Comparison of ENCODE assay signal across 8 cellular contexts in the genomic region with DNA sequence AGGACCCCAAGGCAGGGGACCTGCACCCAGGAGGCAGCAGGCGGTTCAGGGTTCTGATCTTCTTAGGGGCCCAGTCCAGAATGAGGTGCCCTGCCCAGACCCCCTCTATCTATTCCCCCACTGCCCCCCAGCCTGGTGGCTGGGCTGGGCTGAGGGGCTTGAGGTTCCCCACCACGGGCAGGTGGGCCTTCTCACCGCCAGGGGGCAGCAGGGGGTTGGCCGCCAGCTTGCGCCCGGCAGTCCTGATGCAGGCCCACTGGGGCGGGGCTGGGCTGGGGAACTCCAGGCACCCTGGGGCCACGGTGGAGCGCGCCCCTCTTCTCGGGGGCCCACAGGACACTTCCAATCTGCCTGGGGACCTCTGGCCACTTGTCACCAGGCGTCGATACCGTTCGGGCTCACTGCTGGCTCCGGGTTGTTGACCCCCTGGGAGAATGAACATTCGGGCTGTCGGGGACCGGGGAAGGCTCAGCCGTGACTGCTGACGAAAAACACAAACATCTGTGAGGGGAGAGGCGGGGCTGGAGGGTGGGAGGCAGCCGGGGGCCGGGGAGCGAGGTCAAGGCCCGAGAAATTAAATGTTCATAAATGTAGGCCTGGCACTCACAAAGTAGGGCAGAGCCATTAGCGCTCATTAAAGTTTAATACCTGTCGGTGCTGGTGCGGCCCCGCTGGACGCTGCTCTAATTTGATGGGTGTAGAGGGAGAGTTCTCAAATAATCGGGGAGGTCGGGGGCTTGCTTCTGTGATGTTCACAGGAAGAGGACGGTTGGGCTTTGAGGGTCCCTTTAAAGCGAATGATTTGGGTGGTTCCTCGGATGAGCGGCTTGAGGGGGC.
A peak's percentile ranks its signal among the peaks of the same experiment; 100 is the strongest.
DNase-seq lines count a peak whose midpoint lies in the region; ATAC-seq and TF ChIP-seq lines count a peak whose summit lies in the region.

No MANE protein-coding gene starts in this region.

- no peaks in the 10 kb centered on the region for H3K9me3 ChIP-seq in psoas muscle

- no peak overlapping the region for H3K4me3 Mint-ChIP-seq in activated T-cell treated with anti-CD3 and anti-CD28 coated beads, Interleukin-2, amount 50 U/mL, for 4 hours

- peaks cover 2% of the 10 kb centered on the region for H3K27me3 Mint-ChIP-seq in activated T-cell treated with anti-CD3 and anti-CD28 coated beads, Interleukin-2, amount 50 U/mL, for 4 hours (ENCODE audit: low read depth)

- H3K27me3 ChIP-seq in foreskin keratinocyte (peaks cover 3% of the 10 kb centered on the region), psoas muscle (ENCODE audit: insufficient read depth in 3 of 3, low read length in 2 of 3) (no peaks in the 10 kb centered on the region)

- peak; percentile 83 for ATAC-seq in activated T-cell treated with anti-CD3 and anti-CD28 coated beads, Interleukin-2, amount 50 U/mL, for 4 hours
- ATAC-seq in foreskin keratinocyte (no peak), psoas muscle (peak; percentile 34 to 60 (median 42)), GM19035 (IDR thresholded peaks at IDR 0.05; ENCODE audit: unreplicated experiment) (no peak)

- H3K36me3 ChIP-seq in psoas muscle (ENCODE audit: insufficient read depth in 1 of 2, low read depth in 1 of 2), result no peaks in the 10 kb centered on the region

- intact Hi-C loops in psoas muscle (cut with DNase I), result no loop called here

- no peak overlapping the region for H3K27ac ChIP-seq in foreskin keratinocyte
- H3K27ac ChIP-seq in psoas muscle, result no peak overlapping the region

- 60 to 73% (median 66%) methylated on average over 37 of the region's 37 CpGs for WGBS in psoas muscle, 3 donors

- H3K4me1 Mint-ChIP-seq in activated T-cell treated with anti-CD3 and anti-CD28 coated beads, Interleukin-2, amount 50 U/mL, for 4 hours (ENCODE audit: low read depth), result no peaks in the 10 kb centered on the region

- peak; percentile 30 for DNase-seq in NOMO-1 treated with DMSO at 0.1 percent for 48 hours (lab: John Stamatoyannopoulos, UW; ENCODE audit: unreplicated experiment)
- DNase-seq in activated T-cell treated with anti-CD3 and anti-CD28 coated beads, Interleukin-2, amount 50 U/mL, for 4 hours, result peak; percentile 70
- DNase-seq in foreskin keratinocyte, result no peak
- peak; percentile 66 to 85 for DNase-seq in psoas muscle
- no peak for DNase-seq in NCI-H510A (lab: John Stamatoyannopoulos, UW)
- no peak for DNase-seq in DMS153 (lab: John Stamatoyannopoulos, UW)

- H3K9me3 Mint-ChIP-seq in activated T-cell treated with anti-CD3 and anti-CD28 coated beads, Interleukin-2, amount 50 U/mL, for 4 hours, result no peaks in the 10 kb centered on the region

- H3K4me1 ChIP-seq in foreskin keratinocyte (peaks cover 31% of the 10 kb centered on the region), psoas muscle (peaks cover 17% of the 10 kb centered on the region)

- no peak overlapping the region for H3K4me3 ChIP-seq in psoas muscle

- peak; percentile 81 for TF ChIP-seq CTCF in GM12873 (IDR thresholded peaks at IDR 0.05; ENCODE audit: insufficient read depth, low read depth, low read length, missing control alignments)
- peak; percentile 75 for TF ChIP-seq CTCF in foreskin keratinocyte (conservative IDR thresholded peaks at IDR 0.05)
- TF ChIP-seq CTCF in psoas muscle (IDR thresholded peaks at IDR 0.05), result peak; percentile 67

- no peaks in the 10 kb centered on the region for H3K36me3 Mint-ChIP-seq in activated T-cell treated with anti-CD3 and anti-CD28 coated beads, Interleukin-2, amount 50 U/mL, for 4 hours (ENCODE audit: insufficient read depth)

Comparison
In these comparisons a context has a peak if more than half of its experiments do, and no peak if none do; other contexts are left out.
1. DNase-seq: peak in NOMO-1 treated with DMSO at 0.1 percent for 48 hours (single experiment), activated T-cell treated with anti-CD3 and anti-CD28 coated beads, Interleukin-2, amount 50 U/mL, for 4 hours (single experiment) and psoas muscle (2 of 2); none in foreskin keratinocyte (0 of 2), NCI-H510A (single experiment) and DMS153 (single experiment).
2. ATAC-seq: peak in activated T-cell treated with anti-CD3 and anti-CD28 coated beads, Interleukin-2, amount 50 U/mL, for 4 hours (2 of 2) and psoas muscle (4 of 4); none in foreskin keratinocyte (single experiment) and GM19035 (single experiment).
3. Peak in every context shown above with its lines, with median percentiles within 50 percentile points of each other: CTCF ChIP-seq.